ENCODE assay signal across 8 cellular contexts in the genomic region with DNA sequence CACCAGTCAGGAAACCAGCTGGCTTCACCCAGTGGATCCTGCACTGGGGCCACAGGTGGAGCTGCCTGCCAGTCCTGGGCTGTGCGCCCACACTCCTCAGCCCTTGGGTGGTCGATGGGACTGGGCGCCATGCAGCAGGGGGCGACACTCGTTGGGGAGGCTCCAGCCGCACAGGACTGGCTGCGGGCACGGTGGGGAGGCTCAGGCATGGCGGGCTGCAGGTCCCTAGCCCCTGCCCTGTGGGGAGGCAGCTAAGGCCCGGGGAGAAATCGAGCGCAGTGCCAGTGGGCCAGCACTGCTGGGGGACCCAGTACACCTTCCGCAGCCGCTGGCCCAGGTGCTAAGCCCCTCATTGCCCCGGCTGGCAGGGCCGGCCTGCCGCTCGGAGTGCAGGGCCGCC. TPM values are rescaled to one million over a fixed set of nuclear protein-coding genes. Genes with fewer than 3 reads are reported as not detected.
"Had no signal": no experiment of that assay in that cellular context is flagged by ENCODE, and none has a peak within 500 bp of the region (broad histone marks: within the 10 kb centered on the region; RNA-seq: fewer than 3 reads in every experiment).

No MANE protein-coding gene starts in this region.

- H3K27ac ChIP-seq: GM23248 had no signal

- DNase-seq: GM23248, GOT3, H9, HCEC 1CT, IMR-90 had no signal

- H3K4me3 ChIP-seq: GM23248, K562 had no signal

- ATAC-seq: K562 had no signal

RNA-seq across cellular contexts. Expression of a gene that starts 12.4 kb away (rescaled TPM):
- total RNA-seq: GM23248, H4, HT-29, IMR-90, K562 had no signal
